In genomic region chr17:42463976-42464400, GRCh38 we compare ENCODE assay signal across 14 cellular contexts.
"Had no signal": no experiment of that assay in that cellular context is flagged by ENCODE, and none has a peak within 500 bp of the region (broad histone marks: within the 10 kb centered on the region; RNA-seq: fewer than 3 reads in every experiment).

No MANE protein-coding gene starts in this region.

- H3K27me3 ChIP-seq: stomach, uterus had no signal

- DNase-seq: activated CD4-positive, alpha-beta T cell treated with anti-CD3 and anti-CD28 coated beads for 48 hours; activated naive CD4-positive, alpha-beta T cell treated with anti-CD3 and anti-CD28 coated beads for 36 hours; activated T-cell treated with anti-CD3 and anti-CD28 coated beads for 4 hours; central memory CD4-positive, alpha-beta T cell; hypothalamus; mammary epithelial cell; stimulated activated CD4-positive, alpha-beta T cell treated with anti-CD3 and anti-CD28 coated beads, Interleukin-15, amount 100 ng/mL, for 24 hours; stimulated activated CD4-positive, alpha-beta T cell treated with anti-CD3 and anti-CD28 coated beads, Interleukin-4, amount 100 ng/mL, for 4 hours; stomach; T-helper 17 cell; uterus had no signal

- ATAC-seq: activated T-helper 17 cell treated with anti-CD3 and anti-CD28 coated beads, Interleukin-2, amount 50 U/mL, for 72 hours; natural killer cell treated with Interleukin-12 subunit alpha and Interleukin-12 subunit beta and Interleukin-15 and Interleukin-18, amount 100 ng/mL, for 72 hours; T-helper 17 cell; WTC11 had no signal

- H3K4me3 ChIP-seq: stomach, uterus had no signal

- H3K36me3 ChIP-seq: uterus had no signal

- H3K27ac ChIP-seq: stomach, uterus had no signal

- H3K9me3 ChIP-seq: stomach, uterus had no signal
